In the genomic region with DNA sequence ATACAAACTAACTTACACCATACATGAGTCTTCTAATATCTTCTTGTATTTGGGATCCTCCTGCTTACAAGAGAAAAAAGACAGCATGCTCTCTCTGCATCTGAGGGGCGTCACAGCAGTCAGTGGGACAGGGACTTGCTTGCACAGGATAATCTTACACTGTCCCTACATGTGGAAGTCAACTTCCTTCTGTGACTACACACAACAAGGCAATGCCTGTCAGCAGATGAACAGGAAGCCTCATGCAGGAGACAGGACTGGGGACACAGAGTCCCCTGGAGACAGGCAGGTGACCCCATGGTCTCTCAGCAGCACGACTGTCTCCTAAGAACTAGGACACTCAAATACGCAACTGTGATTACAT, we compare ENCODE assay signal across 8 cellular contexts. TPM values are rescaled to one million over a fixed set of nuclear protein-coding genes. Genes with fewer than 3 reads are reported as not detected.
DNase-seq lines count a peak whose midpoint lies in the region; ATAC-seq and TF ChIP-seq lines count a peak whose summit lies in the region.

No MANE protein-coding gene starts in this region.

- no peaks in the 10 kb centered on the region for H3K9me3 Mint-ChIP-seq in Calu3 (ENCODE audit: low read depth, unreplicated experiment)

- H3K9me3 ChIP-seq in SK-N-MC (ENCODE audit: low read depth, low read length), result no peaks in the 10 kb centered on the region
- no peaks in the 10 kb centered on the region for H3K9me3 ChIP-seq in neutrophil

- peaks cover 84% of the 10 kb centered on the region for H3K4me1 Mint-ChIP-seq in Calu3 (ENCODE audit: low read depth, unreplicated experiment)

- CTCF ChIA-PET in Calu3 (lab: Charles Lee), result interaction anchor here (0.9 to 2.3 kb wide), 7 partner anchors 9 to 92 kb away, joined by 4 to 8 read pairs (median 5); no protein-coding TSS in a partner anchor

- no peaks in the 10 kb centered on the region for H3K27me3 Mint-ChIP-seq in Calu3 (ENCODE audit: unreplicated experiment)

- BruUV-seq in Calu3 (replicated peaks; lab: Mats Ljungman, UMichigan), result TSS peak; percentile 92

- H3K4me1 ChIP-seq in neutrophil (ENCODE audit: control insufficient read depth in 1 of 2, insufficient read depth in 1 of 2, low read depth in 1 of 2, low read length in 1 of 2), result peaks cover 56 to 64% of the 10 kb centered on the region in 2 experiments

- H3K27ac Mint-ChIP-seq in Calu3 (ENCODE audit: unreplicated experiment), result peak overlapping the region; percentile 97

- ATAC-seq in esophagus mucosa (peak; percentile 24), GM21529 (IDR thresholded peaks at IDR 0.05; ENCODE audit: unreplicated experiment) (no peak), HG02885 (IDR thresholded peaks at IDR 0.05; ENCODE audit: poor library complexity, unreplicated experiment) (no peak), GM19023 (IDR thresholded peaks at IDR 0.05; ENCODE audit: unreplicated experiment) (no peak)

- peak overlapping the region; percentile 64 for H3K4me3 ChIP-seq in SK-N-MC
- H3K4me3 ChIP-seq in neutrophil (ENCODE audit: low read depth in 1 of 2, low read length in 1 of 2), result peak overlapping the region; percentile 7 to 40

- H3K36me3 Mint-ChIP-seq in Calu3 (ENCODE audit: insufficient read depth, unreplicated experiment), result peaks cover 92% of the 10 kb centered on the region

- H3K9ac ChIP-seq in SK-N-MC (ENCODE audit: insufficient read length), result peak overlapping the region; percentile 66

- DNase-seq in Calu3, result no peak
- DNase-seq in SK-N-MC (ENCODE audit: low read depth, low spot score), result no peak
- DNase-seq in hippocampal formation (lab: John Stamatoyannopoulos, UW), result no peak

- H3K4me3 Mint-ChIP-seq in Calu3 (ENCODE audit: low read depth, unreplicated experiment), result peak overlapping the region; percentile 78

- no peak for TF ChIP-seq CTCF in Calu3 (IDR thresholded peaks at IDR 0.05; ENCODE audit: unreplicated experiment)
- TF ChIP-seq CTCF in neutrophil (IDR thresholded peaks at IDR 0.05), result no peak

- peak overlapping the region; percentile 76 for H3K27ac ChIP-seq in SK-N-MC
- peak overlapping the region; percentile 87 for H3K27ac ChIP-seq in neutrophil

- peaks cover 11% of the 10 kb centered on the region for H3K36me3 ChIP-seq in SK-N-MC (ENCODE audit: insufficient read depth, low read length)
- peaks cover 5% of the 10 kb centered on the region for H3K36me3 ChIP-seq in neutrophil

- no peaks in the 10 kb centered on the region for H3K27me3 ChIP-seq in neutrophil

- intact Hi-C loops in Calu3 (cut with micrococcal nuclease; ENCODE audit: unreplicated experiment), result no loop called here

RNA-seq across cellular contexts. Expression of a gene that starts 54.8 kb away (rescaled TPM):
- total RNA-seq in Calu3 (2022), result 224 and 230 TPM in 2 replicates
- 29.7 TPM for total RNA-seq in esophagus mucosa
